Comparison of ENCODE assay signal across 23 cellular contexts in the genomic region with DNA sequence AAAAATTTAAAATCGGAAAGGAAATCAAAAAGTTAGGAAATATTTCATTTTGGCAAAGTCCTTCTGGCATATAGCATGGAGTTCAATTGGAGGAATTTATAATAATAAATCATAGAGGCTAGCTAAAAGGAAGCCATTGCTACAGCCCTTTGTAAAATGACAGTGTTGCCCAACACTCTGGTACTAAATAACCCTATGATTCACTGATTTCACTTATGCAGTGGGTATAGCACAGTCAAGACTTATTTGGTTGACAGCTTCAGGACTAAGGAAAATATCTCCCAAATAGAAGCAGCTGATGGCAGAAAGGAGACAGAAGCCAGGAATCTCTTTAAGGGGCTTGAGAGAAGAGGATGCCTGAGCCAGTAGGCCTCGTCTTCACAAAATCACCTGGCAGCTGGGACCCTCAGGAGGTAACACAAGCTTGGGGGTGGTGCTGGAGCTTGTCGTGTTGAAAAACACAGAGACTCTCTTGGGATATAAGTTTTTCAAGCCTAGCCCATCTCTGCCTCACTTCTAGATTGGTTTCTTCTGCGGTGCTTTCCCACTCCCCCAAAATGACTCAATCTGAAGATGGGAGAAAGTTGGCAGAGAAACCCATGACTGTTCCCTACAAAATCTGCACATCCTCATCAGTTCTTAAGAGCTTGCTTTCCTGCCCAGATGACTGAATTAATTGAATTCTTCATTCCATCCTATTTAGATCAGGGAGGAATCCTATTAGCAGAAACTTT. TPM values are rescaled to one million over a fixed set of nuclear protein-coding genes. Genes with fewer than 3 reads are reported as not detected.
DNase-seq lines count a peak whose midpoint lies in the region; ATAC-seq, FAIRE-seq and TF ChIP-seq lines count a peak whose summit lies in the region.
"Had no signal": no experiment of that assay in that cellular context is flagged by ENCODE, and none has a peak within 500 bp of the region (broad histone marks: within the 10 kb centered on the region; RNA-seq: fewer than 3 reads in every experiment).

No MANE protein-coding gene starts in this region.

- no peaks in the 10 kb centered on the region for H3K9me3 ChIP-seq in MG63
- H3K9me3 ChIP-seq in osteoblast (ENCODE audit: low read depth, low read length) = no peaks in the 10 kb centered on the region
- H3K9me3 ChIP-seq: gastrocnemius medialis had no signal

- ATAC-seq in GM23338 (no peak), HG03520 (IDR thresholded peaks at IDR 0.05; ENCODE audit: unreplicated experiment) (no peak)
- ATAC-seq: gastrocnemius medialis, T-cell had no signal

- no peak overlapping the region for H3K4me2 ChIP-seq in GM23338
- H3K4me2 ChIP-seq in osteoblast (ENCODE audit: insufficient read depth, low read length) = peak overlapping the region; percentile 19

- H4K20me1 ChIP-seq in GM23338 (replicated peaks; ENCODE audit: insufficient read depth) (no peaks in the 10 kb centered on the region), osteoblast (ENCODE audit: insufficient read depth, low read length) (no peaks in the 10 kb centered on the region)

- no peaks in the 10 kb centered on the region for H3K9me2 ChIP-seq in GM23338 (ENCODE audit: insufficient read depth)

- TF ChIP-seq CTCF in GM23338 (conservative IDR thresholded peaks at IDR 0.05; ENCODE audit: low read depth in 2 of 2) = no peak
- no peak for TF ChIP-seq CTCF in bronchial epithelial cell (IDR thresholded peaks at IDR 0.05; ENCODE audit: insufficient read depth, low read length, severe bottlenecking)
- no peak for TF ChIP-seq CTCF in osteoblast (IDR thresholded peaks at IDR 0.05; ENCODE audit: extremely low read depth, low read depth, low read length)
- no peak for TF ChIP-seq CTCF in type B pancreatic cell (conservative IDR thresholded peaks at IDR 0.05)
- TF ChIP-seq CTCF in progenitor cell of endocrine pancreas (IDR thresholded peaks at IDR 0.05; ENCODE audit: unreplicated experiment) = no peak

- H3K4me1 Mint-ChIP-seq in GM23338 = no peaks in the 10 kb centered on the region
- H3K4me1 Mint-ChIP-seq in type B pancreatic cell (ENCODE audit: unreplicated experiment) = peaks cover 5% of the 10 kb centered on the region
- no peaks in the 10 kb centered on the region for H3K4me1 Mint-ChIP-seq in progenitor cell of endocrine pancreas (ENCODE audit: low read depth)
- H3K4me1 Mint-ChIP-seq: CD8-positive, alpha-beta memory T cell; T-cell had no signal

- H2AFZ ChIP-seq in GM23338 (peak overlapping the region; percentile 58; the same call in 1 of the 2 replicates), osteoblast (ENCODE audit: low read length) (no peak overlapping the region)

- FAIRE-seq in bronchial epithelial cell (lab: Jason Lieb, UNC) = no peak
- FAIRE-seq: islet of Langerhans, small intestine had no signal

- H3K4me3 Mint-ChIP-seq in GM23338 (no peak overlapping the region), type B pancreatic cell (no peak overlapping the region), progenitor cell of endocrine pancreas (ENCODE audit: low read depth) (no peak overlapping the region)
- H3K4me3 Mint-ChIP-seq: activated naive CD4-positive, alpha-beta T cell treated with anti-CD3 and anti-CD28 coated beads for 36 hours; activated T-cell treated with anti-CD3 and anti-CD28 coated beads, Interleukin-2, amount 50 U/mL, for 72 hours; CD8-positive, alpha-beta memory T cell; T-cell had no signal

- no peak for DNase-seq in GM23338 (ENCODE audit: low spot score)
- DNase-seq in MG63 = peak; percentile 39
- DNase-seq in bronchial epithelial cell (ENCODE audit: low read depth) = peak; percentile 45
- DNase-seq in osteoblast (ENCODE audit: insufficient read length, low spot score, missing footprints) = peak; percentile 46
- no peak for DNase-seq in type B pancreatic cell (ENCODE audit: extremely low spot score, unreplicated experiment)
- DNase-seq in effector CD4-positive, alpha-beta T cell = no peak
- DNase-seq in progenitor cell of endocrine pancreas (ENCODE audit: low spot score, unreplicated experiment) = no peak
- DNase-seq: activated CD4-positive, alpha-beta T cell treated with anti-CD3 and anti-CD28 coated beads for 48 hours; activated naive CD4-positive, alpha-beta T cell treated with anti-CD3 and anti-CD28 coated beads for 36 hours; activated T-cell treated with anti-CD3 and anti-CD28 coated beads, Interleukin-2, amount 50 U/mL, for 72 hours; CD8-positive, alpha-beta memory T cell; erythroblast; gastrocnemius medialis; GF-D8; NCI-H187 treated with DMSO at 0.1 percent for 48 hours; NCI-H2227 treated with DMSO at 0.1 percent for 48 hours; SHP77 treated with DMSO at 0.1 percent for 48 hours; small intestine; stimulated activated CD4-positive, alpha-beta T cell treated with anti-CD3 and anti-CD28 coated beads, Interleukin-2, amount 100 ng/mL, for 24 hours; stimulated activated naive CD4-positive, alpha-beta T cell; T-cell had no signal

- H3F3A ChIP-seq in GM23338 (replicated peaks; ENCODE audit: low read depth) = no peaks in the 10 kb centered on the region

- H3K36me3 Mint-ChIP-seq in GM23338 (ENCODE audit: low read depth) = no peaks in the 10 kb centered on the region
- H3K36me3 Mint-ChIP-seq in type B pancreatic cell = no peaks in the 10 kb centered on the region
- H3K36me3 Mint-ChIP-seq in progenitor cell of endocrine pancreas (ENCODE audit: insufficient read depth) = no peaks in the 10 kb centered on the region
- H3K36me3 Mint-ChIP-seq: CD8-positive, alpha-beta memory T cell; T-cell had no signal

- H3K9me3 Mint-ChIP-seq in GM23338 (no peaks in the 10 kb centered on the region), type B pancreatic cell (no peaks in the 10 kb centered on the region), progenitor cell of endocrine pancreas (ENCODE audit: low read depth) (no peaks in the 10 kb centered on the region)
- H3K9me3 Mint-ChIP-seq: activated naive CD4-positive, alpha-beta T cell treated with anti-CD3 and anti-CD28 coated beads for 36 hours; activated T-cell treated with anti-CD3 and anti-CD28 coated beads, Interleukin-2, amount 50 U/mL, for 72 hours; CD8-positive, alpha-beta memory T cell; T-cell had no signal

- H3K4me3 ChIP-seq in GM23338 (no peak overlapping the region), MG63 (no peak overlapping the region), bronchial epithelial cell (ENCODE audit: low read depth, low read length) (no peak overlapping the region), osteoblast (ENCODE audit: insufficient read depth, low read length) (no peak overlapping the region)
- H3K4me3 ChIP-seq: gastrocnemius medialis had no signal

- H3K79me2 ChIP-seq in GM23338 (replicated peaks; ENCODE audit: insufficient read depth) (no peaks in the 10 kb centered on the region), osteoblast (ENCODE audit: insufficient read depth, low read length) (no peaks in the 10 kb centered on the region)

- H3K27ac ChIP-seq in GM23338 (ENCODE audit: low read depth) = no peak overlapping the region
- no peak overlapping the region for H3K27ac ChIP-seq in osteoblast (ENCODE audit: low read depth, low read length)
- H3K27ac ChIP-seq: gastrocnemius medialis had no signal

- H3K27ac Mint-ChIP-seq in GM23338 (no peak overlapping the region), type B pancreatic cell (no peak overlapping the region), progenitor cell of endocrine pancreas (no peak overlapping the region)
- H3K27ac Mint-ChIP-seq: activated naive CD4-positive, alpha-beta T cell treated with anti-CD3 and anti-CD28 coated beads for 36 hours; activated T-cell treated with anti-CD3 and anti-CD28 coated beads, Interleukin-2, amount 50 U/mL, for 72 hours; CD8-positive, alpha-beta memory T cell; T-cell had no signal

- H3K36me3 ChIP-seq in GM23338 (ENCODE audit: insufficient read depth) (no peaks in the 10 kb centered on the region), MG63 (no peaks in the 10 kb centered on the region), bronchial epithelial cell (ENCODE audit: control insufficient read depth, insufficient read depth, low read length) (no peaks in the 10 kb centered on the region), osteoblast (ENCODE audit: insufficient read depth, low read length) (no peaks in the 10 kb centered on the region)
- H3K36me3 ChIP-seq: gastrocnemius medialis had no signal

- no peaks in the 10 kb centered on the region for H3K4me1 ChIP-seq in GM23338 (ENCODE audit: insufficient read depth)
- peaks cover 9% of the 10 kb centered on the region for H3K4me1 ChIP-seq in osteoblast (ENCODE audit: insufficient read depth, low read length)

- no peaks in the 10 kb centered on the region for H3K27me3 Mint-ChIP-seq in GM23338 (ENCODE audit: insufficient read depth, low read depth, poor library complexity)
- peaks cover 32% of the 10 kb centered on the region for H3K27me3 Mint-ChIP-seq in type B pancreatic cell
- peaks cover 5% of the 10 kb centered on the region for H3K27me3 Mint-ChIP-seq in progenitor cell of endocrine pancreas
- H3K27me3 Mint-ChIP-seq: CD8-positive, alpha-beta memory T cell; T-cell had no signal

- H3K27me3 ChIP-seq in GM23338 (ENCODE audit: insufficient read depth) = no peaks in the 10 kb centered on the region
- H3K27me3 ChIP-seq in MG63 = no peaks in the 10 kb centered on the region
- H3K27me3 ChIP-seq in bronchial epithelial cell (ENCODE audit: control insufficient read depth, insufficient read depth, low read length) = no peaks in the 10 kb centered on the region
- H3K27me3 ChIP-seq in osteoblast (ENCODE audit: insufficient read depth, low read length) = no peaks in the 10 kb centered on the region
- H3K27me3 ChIP-seq: gastrocnemius medialis had no signal

TF ChIP-seq in GM23338, 12 proteins besides CTCF, POLR2A, EP300 and RAD21 (continues in another document):
- TF ChIP-seq, protein P1, sequence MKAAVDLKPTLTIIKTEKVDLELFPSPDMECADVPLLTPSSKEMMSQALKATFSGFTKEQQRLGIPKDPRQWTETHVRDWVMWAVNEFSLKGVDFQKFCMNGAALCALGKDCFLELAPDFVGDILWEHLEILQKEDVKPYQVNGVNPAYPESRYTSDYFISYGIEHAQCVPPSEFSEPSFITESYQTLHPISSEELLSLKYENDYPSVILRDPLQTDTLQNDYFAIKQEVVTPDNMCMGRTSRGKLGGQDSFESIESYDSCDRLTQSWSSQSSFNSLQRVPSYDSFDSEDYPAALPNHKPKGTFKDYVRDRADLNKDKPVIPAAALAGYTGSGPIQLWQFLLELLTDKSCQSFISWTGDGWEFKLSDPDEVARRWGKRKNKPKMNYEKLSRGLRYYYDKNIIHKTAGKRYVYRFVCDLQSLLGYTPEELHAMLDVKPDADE (IDR thresholded peaks at IDR 0.05) = no peak
- TF ChIP-seq NANOG (IDR thresholded peaks at IDR 0.05; ENCODE audit: borderline replicate concordance) = no peak
- TF ChIP-seq POLR2AphosphoS5 (IDR thresholded peaks at IDR 0.05; ENCODE audit: low read depth) = no peak
- no peak for TF ChIP-seq JUNB (IDR thresholded peaks at IDR 0.05; ENCODE audit: unreplicated experiment)
- TF ChIP-seq ZNF114 (CRISPR knock-in tag; IDR thresholded peaks at IDR 0.05) = no peak

RNA-seq across cellular contexts. Expression of a gene that starts 38.4 kb away (rescaled TPM):
- 0.16 and 0.21 TPM in 2 replicates for total RNA-seq in GM23338 (2014; rRNA removed; shearing (Covaris generic))
- polyA plus RNA-seq in GM23338 (2016; fragmentation: Nextera tagmentation; extraction: Ambion mirVana) = 0.05 TPM in 2 replicates
- total RNA-seq in MG63 (2014; rRNA removed; shearing (Covaris generic); ENCODE audit: low replicate concordance) = 6.1 and 12.0 TPM in 2 replicates
- total RNA-seq in bronchial epithelial cell (9.7 and 13.1 TPM in 2 replicates), osteoblast (35.5 and 35.9 TPM in 2 replicates), type B pancreatic cell (ENCODE audit: low replicate concordance) (2.3 and 29.7 TPM in 2 replicates), progenitor cell of endocrine pancreas (0.33 and 0.41 TPM in 2 replicates)
- total RNA-seq: activated naive CD4-positive, alpha-beta T cell treated with anti-CD3 and anti-CD28 coated beads for 36 hours; activated T-cell treated with anti-CD3 and anti-CD28 coated beads, Interleukin-2, amount 50 U/mL, for 72 hours; CD8-positive, alpha-beta memory T cell had no signal
- polyA plus RNA-seq: CD8-positive, alpha-beta memory T cell had no signal

Comparison
In these comparisons a context has a peak if more than half of its experiments do, and no peak if none do; other contexts are left out.
1. DNase-seq: peak in MG63 (single experiment), bronchial epithelial cell (single experiment) and osteoblast (single experiment); none in GM23338 (single experiment), type B pancreatic cell (single experiment), effector CD4-positive, alpha-beta T cell (single experiment) and progenitor cell of endocrine pancreas (single experiment).